Comparison of ENCODE assay signal across 29 cellular contexts in the genomic region with DNA sequence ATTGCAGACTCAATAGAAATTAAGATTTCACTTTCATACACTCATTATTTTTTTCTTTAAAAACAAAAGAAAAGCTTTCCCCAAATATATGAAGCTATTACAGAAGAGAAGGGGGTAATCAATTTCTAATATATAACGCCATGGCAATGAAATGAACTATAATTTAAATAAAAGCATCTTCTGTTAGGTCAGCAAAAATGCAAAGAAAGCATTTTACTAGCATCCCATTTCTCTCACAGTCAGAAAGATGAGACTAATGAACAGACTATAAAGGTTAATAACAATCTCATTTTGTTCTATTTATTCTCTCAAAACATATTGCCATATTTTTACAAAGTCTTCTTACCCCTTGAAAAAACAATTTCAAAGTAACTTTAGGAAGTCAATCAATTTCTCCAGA.
"Had no signal": no experiment of that assay in that cellular context is flagged by ENCODE, and none has a peak within 500 bp of the region (broad histone marks: within the 10 kb centered on the region; RNA-seq: fewer than 3 reads in every experiment).

No MANE protein-coding gene starts in this region.

- H3K27me3 Mint-ChIP-seq: stimulated activated memory B cell treated with anti-CD40 and anti-IgM and Interleukin-4, amounts not matched to agents 10 μg/mL and 1 μg/mL and 100 μg/mL, for 72 hours; stimulated activated naive B cell treated with anti-CD40 and anti-IgM and Interleukin-4, amounts not matched to agents 10 μg/mL and 1 μg/mL and 100 μg/mL, for 72 hours; stimulated activated naive CD8-positive, alpha-beta T cell treated with anti-CD3 and anti-CD28 coated beads, Interleukin-15, amount 100 ng/mL, for 72 hours; stimulated activated naive CD8-positive, alpha-beta T cell treated with anti-CD3 and anti-CD28 coated beads, Interleukin-15, Interleukin-2, amounts not matched to agents 100 ng/mL and 50 ng/mL, for 24 hours; type B pancreatic cell had no signal

- H3K4me1 ChIP-seq: stomach, suprapubic skin, testis, thyroid gland, tibial artery, tibial nerve, transverse colon, upper lobe of left lung, upper lobe of right lung, uterus, vagina had no signal

- FAIRE-seq: urothelium cell line had no signal

- H3K27me3 ChIP-seq: stomach, suprapubic skin, testis, thyroid gland, tibial artery, tibial nerve, transverse colon, upper lobe of left lung, upper lobe of right lung, uterus, vagina had no signal

- ATAC-seq: stimulated activated effector memory CD8-positive, alpha-beta T cell treated with anti-CD3 and anti-CD28 coated beads, Interleukin-12 subunit alpha, Interleukin-12 subunit beta, amount 100 ng/mL, for 72 hours; stimulated activated memory B cell treated with anti-CD40 and anti-IgM and Interleukin-4, amounts not matched to agents 10 μg/mL and 1 μg/mL and 100 μg/mL, for 72 hours; stimulated activated naive B cell treated with anti-CD40 and anti-IgM and Interleukin-4, amounts not matched to agents 10 μg/mL and 1 μg/mL and 100 μg/mL, for 72 hours; stimulated activated naive CD8-positive, alpha-beta T cell treated with anti-CD3 and anti-CD28 coated beads, Interleukin-15, amount 100 ng/mL, for 72 hours; stimulated activated naive CD8-positive, alpha-beta T cell treated with anti-CD3 and anti-CD28 coated beads, Interleukin-15, Interleukin-2, amounts not matched to agents 100 U/mL and 50 U/mL, for 24 hours; upper lobe of right lung had no signal

- H3K4me3 ChIP-seq: stomach, suprapubic skin, testis, thoracic aorta, thyroid gland, tibial artery, tibial nerve, transverse colon, upper lobe of left lung, upper lobe of right lung, uterus, vagina had no signal

- H3K4me3 Mint-ChIP-seq: stimulated activated effector memory CD8-positive, alpha-beta T cell treated with anti-CD3 and anti-CD28 coated beads, Interleukin-12 subunit alpha, Interleukin-12 subunit beta, amount 100 ng/mL, for 72 hours; stimulated activated memory B cell treated with anti-CD40 and anti-IgM and Interleukin-4, amounts not matched to agents 10 μg/mL and 1 μg/mL and 100 μg/mL, for 72 hours; stimulated activated naive B cell treated with anti-CD40 and anti-IgM and Interleukin-4, amounts not matched to agents 10 μg/mL and 1 μg/mL and 100 μg/mL, for 72 hours; stimulated activated naive CD8-positive, alpha-beta T cell treated with anti-CD3 and anti-CD28 coated beads, Interleukin-15, amount 100 ng/mL, for 72 hours; stimulated activated naive CD8-positive, alpha-beta T cell treated with anti-CD3 and anti-CD28 coated beads, Interleukin-15, Interleukin-2, amounts not matched to agents 100 ng/mL and 50 ng/mL, for 24 hours; type B pancreatic cell had no signal

- H3K27ac Mint-ChIP-seq: stimulated activated effector memory CD8-positive, alpha-beta T cell treated with anti-CD3 and anti-CD28 coated beads, Interleukin-12 subunit alpha, Interleukin-12 subunit beta, amount 100 ng/mL, for 72 hours; stimulated activated memory B cell treated with anti-CD40 and anti-IgM and Interleukin-4, amounts not matched to agents 10 μg/mL and 1 μg/mL and 100 μg/mL, for 72 hours; stimulated activated naive B cell treated with anti-CD40 and anti-IgM and Interleukin-4, amounts not matched to agents 10 μg/mL and 1 μg/mL and 100 μg/mL, for 72 hours; stimulated activated naive CD8-positive, alpha-beta T cell treated with anti-CD3 and anti-CD28 coated beads, Interleukin-15, amount 100 ng/mL, for 72 hours; stimulated activated naive CD8-positive, alpha-beta T cell treated with anti-CD3 and anti-CD28 coated beads, Interleukin-15, Interleukin-2, amounts not matched to agents 100 ng/mL and 50 ng/mL, for 24 hours; type B pancreatic cell had no signal

- H3K36me3 Mint-ChIP-seq: stimulated activated effector memory CD8-positive, alpha-beta T cell treated with anti-CD3 and anti-CD28 coated beads, Interleukin-12 subunit alpha, Interleukin-12 subunit beta, amount 100 ng/mL, for 72 hours; stimulated activated memory B cell treated with anti-CD40 and anti-IgM and Interleukin-4, amounts not matched to agents 10 μg/mL and 1 μg/mL and 100 μg/mL, for 72 hours; stimulated activated naive B cell treated with anti-CD40 and anti-IgM and Interleukin-4, amounts not matched to agents 10 μg/mL and 1 μg/mL and 100 μg/mL, for 72 hours; type B pancreatic cell had no signal

- H3K4me1 Mint-ChIP-seq: stimulated activated effector memory CD8-positive, alpha-beta T cell treated with anti-CD3 and anti-CD28 coated beads, Interleukin-12 subunit alpha, Interleukin-12 subunit beta, amount 100 ng/mL, for 72 hours; stimulated activated memory B cell treated with anti-CD40 and anti-IgM and Interleukin-4, amounts not matched to agents 10 μg/mL and 1 μg/mL and 100 μg/mL, for 72 hours; stimulated activated naive B cell treated with anti-CD40 and anti-IgM and Interleukin-4, amounts not matched to agents 10 μg/mL and 1 μg/mL and 100 μg/mL, for 72 hours; stimulated activated naive CD8-positive, alpha-beta T cell treated with anti-CD3 and anti-CD28 coated beads, Interleukin-15, amount 100 ng/mL, for 72 hours had no signal

- H3K9me3 Mint-ChIP-seq: stimulated activated memory B cell treated with anti-CD40 and anti-IgM and Interleukin-4, amounts not matched to agents 10 μg/mL and 1 μg/mL and 100 μg/mL, for 72 hours; type B pancreatic cell had no signal

- DNase-seq: stimulated activated CD4-positive, alpha-beta T cell treated with anti-CD3 and anti-CD28 coated beads, Interleukin-2, amount 100 ng/mL, for 48 hours; stimulated activated CD4-positive, alpha-beta T cell treated with anti-CD3 and anti-CD28 coated beads, Interleukin-4, amount 100 ng/mL, for 1 hour; stimulated activated CD4-positive, alpha-beta T cell treated with anti-CD3 and anti-CD28 coated beads, Interleukin-4, amount 100 ng/mL, for 24 hours; stimulated activated CD4-positive, alpha-beta T cell treated with anti-CD3 and anti-CD28 coated beads, Interleukin-4, amount 100 ng/mL, for 4 hours; stimulated activated CD8-positive, alpha-beta memory T cell treated with anti-CD3 and anti-CD28 coated beads, Interleukin-4, amount 100 ng/mL, for 48 hours; stimulated activated naive B cell treated with anti-CD40 and anti-IgM and Interleukin-4, amounts not matched to agents 10 μg/mL and 1 μg/mL and 100 μg/mL, for 72 hours; stimulated activated naive CD4-positive, alpha-beta T cell; stimulated activated naive CD4-positive, alpha-beta T cell treated with Interleukin-2 at 50 U/mL for 16 hours; stimulated activated naive CD8-positive, alpha-beta T cell treated with anti-CD3 and anti-CD28 coated beads, Interleukin-15, amount 100 ng/mL, for 72 hours; stimulated activated naive CD8-positive, alpha-beta T cell treated with anti-CD3 and anti-CD28 coated beads, Interleukin-15, Interleukin-2, amounts not matched to agents 100 U/mL and 50 U/mL, for 24 hours; stomach; substantia nigra; testis; thyroid gland; tibial artery; transverse colon; trophoblast cell; upper lobe of left lung; upper lobe of right lung; uterus had no signal

- H3K36me3 ChIP-seq: stomach, suprapubic skin, thoracic aorta, thyroid gland, tibial artery, tibial nerve, transverse colon, upper lobe of left lung, upper lobe of right lung, uterus, vagina had no signal

- H3K27ac ChIP-seq: stomach, suprapubic skin, testis, thoracic aorta, thyroid gland, tibial artery, tibial nerve, transverse colon, upper lobe of left lung, upper lobe of right lung, uterus, vagina had no signal

- H3K9me3 ChIP-seq: stomach, suprapubic skin, testis, thoracic aorta, thyroid gland, tibial artery, tibial nerve, transverse colon, upper lobe of left lung, upper lobe of right lung, uterus, vagina had no signal
